ENCODE assay signal across 14 cellular contexts in the genomic region with DNA sequence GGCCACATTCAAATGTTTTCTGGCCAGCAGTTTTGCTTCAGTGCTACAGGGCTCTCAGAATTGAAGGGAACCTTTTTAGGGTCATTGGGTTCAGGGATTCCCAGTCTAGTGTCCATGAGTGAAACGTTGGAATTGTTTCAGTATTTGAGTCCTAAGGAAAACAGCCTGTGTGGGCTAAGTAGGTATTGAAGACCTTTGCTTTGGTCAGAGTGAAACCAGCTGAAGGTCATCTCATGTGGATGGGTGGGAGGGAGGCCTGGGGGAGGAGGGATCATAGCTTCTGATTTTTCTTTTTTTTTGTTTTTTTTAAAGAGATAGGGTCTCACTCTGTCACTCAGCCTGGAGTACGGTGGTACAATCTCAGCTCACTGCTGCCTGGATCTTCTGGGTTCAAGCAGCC. TPM values are rescaled to one million over a fixed set of nuclear protein-coding genes. Genes with fewer than 3 reads are reported as not detected.
DNase-seq lines count a peak whose midpoint lies in the region; ATAC-seq and FAIRE-seq lines count a peak whose summit lies in the region.
"Had no signal": no experiment of that assay in that cellular context is flagged by ENCODE, and none has a peak within 500 bp of the region (broad histone marks: within the 10 kb centered on the region; RNA-seq: fewer than 3 reads in every experiment).

No MANE protein-coding gene starts in this region.

- no peaks in the 10 kb centered on the region for H3K27me3 Mint-ChIP-seq in CD8-positive, alpha-beta memory T cell

- CTCF ChIA-PET in CD8-positive, alpha-beta memory T cell (lab: Charles Lee), result interaction anchor here (2.4 kb wide), 1 partner anchor 15 kb away, joined by 9 read pairs; no protein-coding TSS in a partner anchor

- no peak for ATAC-seq in GM18909 (IDR thresholded peaks at IDR 0.05; ENCODE audit: poor library complexity, unreplicated experiment)

- peaks cover 7% of the 10 kb centered on the region for H3K9me3 ChIP-seq in CD8-positive, alpha-beta memory T cell (ENCODE audit: low read length)
- H3K9me3 ChIP-seq in adipocyte (ENCODE audit: control insufficient read depth, low read length), result no peaks in the 10 kb centered on the region
- no peaks in the 10 kb centered on the region for H3K9me3 ChIP-seq in iPS-15b (ENCODE audit: control insufficient read depth, insufficient read depth, low read length)
- no peaks in the 10 kb centered on the region for H3K9me3 ChIP-seq in small intestine (ENCODE audit: control insufficient read depth, low read depth)

- H3K4me1 ChIP-seq in CD8-positive, alpha-beta memory T cell (ENCODE audit: insufficient read depth, low read length), result peaks cover 92% of the 10 kb centered on the region
- H3K4me1 ChIP-seq in adipocyte (ENCODE audit: control insufficient read depth, insufficient read depth, low read length) (peaks cover 39% of the 10 kb centered on the region), iPS-15b (ENCODE audit: control insufficient read depth, insufficient read depth, low read length) (peaks cover 13% of the 10 kb centered on the region), small intestine (ENCODE audit: control insufficient read depth in 2 of 2, insufficient read depth in 1 of 2, low read depth in 1 of 2, low read length in 1 of 2) (peaks cover 7 to 21% of the 10 kb centered on the region in 2 donors)

- H3K4me1 Mint-ChIP-seq in CD8-positive, alpha-beta memory T cell, result peaks cover 100% of the 10 kb centered on the region in 3 donors

- POLR2A ChIA-PET in CD8-positive, alpha-beta memory T cell (lab: Charles Lee), result interaction anchor here (0.9 to 1.4 kb wide), 3 partner anchors 19 to 98 kb away, joined by 3 to 4 read pairs (median 3); no protein-coding TSS in a partner anchor

- H3K4me3 ChIP-seq in CD8-positive, alpha-beta memory T cell (ENCODE audit: low read length), result no peak overlapping the region
- peak overlapping the region; percentile 49 for H3K4me3 ChIP-seq in adipocyte (ENCODE audit: low read length)
- no peak overlapping the region for H3K4me3 ChIP-seq in iPS-15b (ENCODE audit: low read depth, low read length)
- H3K4me3 ChIP-seq in small intestine (ENCODE audit: low read depth in 1 of 2, low read length in 2 of 2), result no peak overlapping the region

- no peaks in the 10 kb centered on the region for H3K36me3 ChIP-seq in CD8-positive, alpha-beta memory T cell (ENCODE audit: insufficient read depth, low read length)
- H3K36me3 ChIP-seq in adipocyte (ENCODE audit: control insufficient read depth, insufficient read depth, low read length, severe bottlenecking) (no peaks in the 10 kb centered on the region), iPS-15b (ENCODE audit: control insufficient read depth, insufficient read depth, low read length) (no peaks in the 10 kb centered on the region), small intestine (ENCODE audit: control insufficient read depth in 2 of 2, insufficient read depth in 2 of 2, low read length in 2 of 2) (no peaks in the 10 kb centered on the region)

- FAIRE-seq in small intestine (lab: Jason Lieb, UNC), result no peak

- peak overlapping the region; percentile 46 for H3K9ac ChIP-seq in adipocyte (ENCODE audit: low read length)
- peak overlapping the region; percentile 9 for H3K9ac ChIP-seq in iPS-15b (ENCODE audit: low read depth, low read length)

- H3K9me3 Mint-ChIP-seq in CD8-positive, alpha-beta memory T cell, result peaks cover 0 to 8% (median 3%) of the 10 kb centered on the region in 5 donors

- H3K27ac ChIP-seq in CD8-positive, alpha-beta memory T cell (ENCODE audit: low read depth, low read length), result no peak overlapping the region
- H3K27ac ChIP-seq in small intestine (ENCODE audit: low read depth in 1 of 2, low read length in 1 of 2), result peak overlapping the region; percentile 9 to 68

- DNase-seq in CD8-positive, alpha-beta memory T cell, result no peak
- DNase-seq in adipocyte (ENCODE audit: low read depth) (no peak), small intestine (no peak), NCI-H1436 treated with DMSO at 0.1 percent for 48 hours (lab: John Stamatoyannopoulos, UW) (no peak), HPDE6-E6E7 (ENCODE audit: extremely low spot score) (no peak), DMS114 treated with DMSO at 0.1 percent for 48 hours (lab: John Stamatoyannopoulos, UW; ENCODE audit: unreplicated experiment) (no peak)
- DNase-seq: activated gamma-delta T cell treated with Interleukin-2 at 50 U/mL for 16 hours; effector memory CD4-positive, alpha-beta T cell; H9; KBM-7; NCI-H748 treated with DMSO at 0.1 percent for 48 hours; stimulated activated CD4-positive, alpha-beta T cell treated with anti-CD3 and anti-CD28 coated beads, Interleukin-12 subunit alpha, Interleukin-12 subunit beta, amount 100 ng/mL, for 4 hours had no signal

- peak overlapping the region; percentile 39 to 98 (median 94) for H3K27ac Mint-ChIP-seq in CD8-positive, alpha-beta memory T cell

- peak overlapping the region in 6 of 7 donors; percentile 45 to 78 (median 68) for H3K4me3 Mint-ChIP-seq in CD8-positive, alpha-beta memory T cell
- H3K4me3 Mint-ChIP-seq: H9 had no signal

- WGBS in small intestine, 3 donors, result 49 to 66% (median 55%) methylated on average over 2 of the region's 2 CpGs

- H3K36me3 Mint-ChIP-seq in CD8-positive, alpha-beta memory T cell, result peaks cover 12 to 30% (median 16%) of the 10 kb centered on the region in 3 donors

- no peaks in the 10 kb centered on the region for H3K27me3 ChIP-seq in CD8-positive, alpha-beta memory T cell (ENCODE audit: insufficient read depth, low read length, poor library complexity, severe bottlenecking)
- H3K27me3 ChIP-seq in adipocyte (replicated peaks; ENCODE audit: control insufficient read depth, insufficient read depth, low read length) (no peaks in the 10 kb centered on the region), iPS-15b (ENCODE audit: control insufficient read depth, insufficient read depth, low read length) (no peaks in the 10 kb centered on the region), small intestine (ENCODE audit: control insufficient read depth in 2 of 2, insufficient read depth in 2 of 2, low read length in 2 of 2) (no peaks in the 10 kb centered on the region)

RNA-seq across cellular contexts. Expression of a gene that starts 20.2 kb away (rescaled TPM):
- 10 to 100 TPM; 30.1 to 30.9 TPM for total RNA-seq in CD8-positive, alpha-beta memory T cell
- polyA plus RNA-seq in CD8-positive, alpha-beta memory T cell, result 62.1 TPM
- polyA plus RNA-seq in small intestine, result 10 to 100 TPM; 13.4 to 24.3 (median 14.1) TPM
